In the genomic region with DNA sequence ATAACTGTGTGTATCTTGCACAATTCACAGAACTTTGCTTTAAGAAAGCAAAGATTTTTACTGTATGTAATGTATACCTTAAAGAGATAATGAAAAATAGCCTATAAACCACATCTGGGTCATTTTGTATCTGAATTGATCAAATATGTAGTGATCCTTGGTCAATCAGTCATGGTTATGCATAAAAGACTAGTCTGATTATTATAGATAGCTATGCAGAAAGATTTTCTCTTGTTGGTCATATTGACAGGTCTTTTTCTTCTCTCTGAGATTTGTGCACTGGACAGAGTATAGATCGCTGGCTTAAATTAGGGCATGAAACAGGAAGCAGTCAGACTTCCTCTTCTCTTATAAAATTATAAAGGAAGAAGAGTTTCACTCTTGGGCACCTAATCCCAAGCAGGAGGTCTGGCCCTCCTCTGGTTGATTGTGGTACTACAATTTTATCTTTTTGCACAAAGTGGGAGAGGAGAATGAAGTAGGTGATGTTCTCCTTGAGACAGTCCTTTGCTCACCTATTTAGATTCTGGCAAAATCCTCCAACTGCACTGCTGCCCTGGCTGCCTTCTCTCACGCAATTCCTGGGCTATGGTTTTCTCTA, we compare ENCODE assay signal across 8 cellular contexts.
DNase-seq lines count a peak whose midpoint lies in the region; ATAC-seq and TF ChIP-seq lines count a peak whose summit lies in the region.

No MANE protein-coding gene starts in this region.

- TF ChIP-seq CTCF in A673 (conservative IDR thresholded peaks at IDR 0.05; ENCODE audit: low read depth, low read length) (peak; percentile 65), GM12875 (IDR thresholded peaks at IDR 0.05; ENCODE audit: borderline replicate concordance, insufficient read depth, low read depth, low read length) (peak; percentile 54; the same call in 1 of the 2 replicates), MM.1S (IDR thresholded peaks at IDR 0.05; ENCODE audit: low read length) (peak; percentile 41), transverse colon (IDR thresholded peaks at IDR 0.05) (peak; percentile 22 to 63 (median 56))

- H3K27me3 ChIP-seq in A673 (replicated peaks; ENCODE audit: insufficient read depth, low read depth, low read length, poor library complexity): no peaks in the 10 kb centered on the region
- no peaks in the 10 kb centered on the region for H3K27me3 ChIP-seq in MM.1S (replicated peaks; ENCODE audit: insufficient read depth, low read length)
- H3K27me3 ChIP-seq in iPS DF 6.9 (ENCODE audit: control insufficient read depth, insufficient read depth, low read length): no peaks in the 10 kb centered on the region
- no peaks in the 10 kb centered on the region for H3K27me3 ChIP-seq in transverse colon

- no peak overlapping the region for H3K9ac ChIP-seq in MM.1S (ENCODE audit: low read length)

- CTCF ChIA-PET in A673 (lab: Charles Lee): interaction anchor here (0.6 to 1.2 kb wide), 2 partner anchors 255 to 480 kb away, joined by 5 to 6 read pairs; no protein-coding TSS in a partner anchor

- H3K4me3 ChIP-seq in A673 (ENCODE audit: low read depth, low read length, poor library complexity, severe bottlenecking): no peak overlapping the region
- H3K4me3 ChIP-seq in GM12875 (ENCODE audit: low read depth, low read length): no peak overlapping the region
- H3K4me3 ChIP-seq in MM.1S (ENCODE audit: low read length): no peak overlapping the region
- H3K4me3 ChIP-seq in iPS DF 6.9 (ENCODE audit: low read length): no peak overlapping the region
- H3K4me3 ChIP-seq in transverse colon: no peak overlapping the region

- ATAC-seq in HG02610 (IDR thresholded peaks at IDR 0.05; ENCODE audit: unreplicated experiment): peak; percentile 86

- TF ChIP-seq EP300 in transverse colon (IDR thresholded peaks at IDR 0.05; ENCODE audit: low read depth): no peak

- no peak for TF ChIP-seq POLR2A in transverse colon (IDR thresholded peaks at IDR 0.05)

- H3F3A ChIP-seq in MM.1S (ENCODE audit: insufficient read depth, low read length): no peaks in the 10 kb centered on the region

- DNase-seq in A673 (ENCODE audit: low spot score) (peak; percentile 69), MM.1S (peak; percentile 8), amniotic stem cell (lab: John Stamatoyannopoulos, UW) (peak; percentile 1), iPS DF 6.9 (ENCODE audit: low read depth, low spot score) (peak; percentile 25), transverse colon (no peak)
- DNase-seq in stimulated activated CD4-positive, alpha-beta T cell treated with anti-CD3 and anti-CD28 coated beads, Interleukin-4, amount 100 ng/mL, for 24 hours: no peak

- H4K20me1 ChIP-seq in MM.1S (ENCODE audit: insufficient read depth, low read length): no peaks in the 10 kb centered on the region

- H3K4me1 ChIP-seq in A673 (ENCODE audit: insufficient read depth, low read length, poor library complexity, severe bottlenecking) (no peaks in the 10 kb centered on the region), MM.1S (ENCODE audit: low read length) (no peaks in the 10 kb centered on the region), iPS DF 6.9 (ENCODE audit: control insufficient read depth, insufficient read depth, low read length) (no peaks in the 10 kb centered on the region), transverse colon (no peaks in the 10 kb centered on the region)

- BruUV-seq in A673 (replicated peaks; lab: Mats Ljungman, UMichigan): no TSS peak

- no CpG with 5 or more reads among the region's 2 CpGs for WGBS in iPS DF 6.9 (ENCODE audit: insufficient coverage, insufficient read length)
- WGBS in transverse colon (ENCODE audit: low coverage in 1 of 2), 2 donors: 16 to 23% methylated on average over 2 of the region's 2 CpGs

- H3K27ac ChIP-seq in A673 (ENCODE audit: low read depth, low read length, poor library complexity, severe bottlenecking): no peak overlapping the region
- H3K27ac ChIP-seq in MM.1S (ENCODE audit: low read length): no peak overlapping the region
- no peak overlapping the region for H3K27ac ChIP-seq in iPS DF 6.9 (ENCODE audit: low read length)
- H3K27ac ChIP-seq in transverse colon: no peak overlapping the region

- H3K9me3 ChIP-seq in A673 (ENCODE audit: low read depth, low read length, poor library complexity, severe bottlenecking): no peaks in the 10 kb centered on the region
- no peaks in the 10 kb centered on the region for H3K9me3 ChIP-seq in MM.1S (replicated peaks; ENCODE audit: insufficient read depth, low read length)
- no peaks in the 10 kb centered on the region for H3K9me3 ChIP-seq in iPS DF 6.9 (ENCODE audit: control insufficient read depth, insufficient read depth, low read length)
- no peaks in the 10 kb centered on the region for H3K9me3 ChIP-seq in transverse colon

- no peaks in the 10 kb centered on the region for H3K36me3 ChIP-seq in A673 (ENCODE audit: insufficient read depth, low read length, poor library complexity, severe bottlenecking)
- no peaks in the 10 kb centered on the region for H3K36me3 ChIP-seq in MM.1S (replicated peaks; ENCODE audit: insufficient read depth, low read length)
- H3K36me3 ChIP-seq in iPS DF 6.9 (ENCODE audit: control insufficient read depth, insufficient read depth, low read length): no peaks in the 10 kb centered on the region
- no peaks in the 10 kb centered on the region for H3K36me3 ChIP-seq in transverse colon

- no peak overlapping the region for H3K4me2 ChIP-seq in MM.1S (ENCODE audit: low read depth, low read length)

- in situ Hi-C loops in transverse colon (cut with MboI; ENCODE audit: low pct_ligation_motif_present in 1 of 4, low pct_unique_long_range_greater_than_20kb in 1 of 4, low sequenced_read_pairs in 3 of 4): loop anchor here in 1 of 4 donors (25.0 kb wide), 1 partner anchor 475 kb away; no protein-coding TSS in a partner anchor

- H2AFZ ChIP-seq in MM.1S (ENCODE audit: low read length): no peak overlapping the region

- intact Hi-C loops in A673 (cut with micrococcal nuclease; ENCODE audit: unreplicated experiment) (loop anchor here (2.0 kb wide), 1 partner anchor 281 kb away; no protein-coding TSS in a partner anchor), transverse colon (cut with DNase I; ENCODE audit: low total_unique reads) (no loop called here)

- no peaks in the 10 kb centered on the region for H3K9me2 ChIP-seq in MM.1S (replicated peaks; ENCODE audit: insufficient read depth, low read length)

- no peaks in the 10 kb centered on the region for H3K79me2 ChIP-seq in MM.1S (ENCODE audit: low read length)

- POLR2A ChIA-PET in A673 (lab: Charles Lee; ENCODE audit: low non-redundant PET): no interaction called here

Comparison
In these comparisons a context has a peak if more than half of its experiments do, and no peak if none do; other contexts are left out.
1. DNase-seq: peak in A673 (single experiment), MM.1S (single experiment), amniotic stem cell (single experiment) and iPS DF 6.9 (single experiment); none in transverse colon (single experiment) and stimulated activated CD4-positive, alpha-beta T cell treated with anti-CD3 and anti-CD28 coated beads, Interleukin-4, amount 100 ng/mL, for 24 hours (single experiment).
2. Peak in every context shown above with its lines, with median percentiles within 50 percentile points of each other: CTCF ChIP-seq.